Comparison of ENCODE assay signal across 11 cellular contexts in genomic region chr20:57560554-57561355, GRCh38. TPM values are rescaled to one million over a fixed set of nuclear protein-coding genes. Genes with fewer than 3 reads are reported as not detected.
A peak's percentile ranks its signal among the peaks of the same experiment; 100 is the strongest.
DNase-seq lines count a peak whose midpoint lies in the region; ATAC-seq and TF ChIP-seq lines count a peak whose summit lies in the region.
"Had no signal": no experiment of that assay in that cellular context is flagged by ENCODE, and none has a peak within 500 bp of the region (broad histone marks: within the 10 kb centered on the region; RNA-seq: fewer than 3 reads in every experiment).

Gene PCK1, plus strand, starts transcription at chr20:57561110. Its CDS starts 302 bp downstream, at chr20:57561412.

- H3K36me3 ChIP-seq in stomach (no peaks in the 10 kb centered on the region), gastroesophageal sphincter (no peaks in the 10 kb centered on the region)
- H3K36me3 ChIP-seq in effector memory CD4-positive, alpha-beta T cell (ENCODE audit: control insufficient read depth, insufficient read depth, low read length), result no peaks in the 10 kb centered on the region

- H3K4me3 ChIP-seq in stomach, result no peak within 1 kb of the TSS
- no peak within 1 kb of the TSS for H3K4me3 ChIP-seq in gastroesophageal sphincter
- H3K4me3 ChIP-seq in effector memory CD4-positive, alpha-beta T cell (ENCODE audit: insufficient read depth, low read depth, low read length, poor library complexity, severe bottlenecking), result no peak within 1 kb of the TSS

- ATAC-seq in left cardiac atrium, result peak; percentile 85 to 95
- no peak for ATAC-seq in gastroesophageal sphincter
- ATAC-seq: SK-N-SH treated with all-trans-retinoic acid at 6 μM for 48 hours had no signal

- no peak within 1 kb of the TSS for H3K27ac ChIP-seq in RWPE1
- no peak within 1 kb of the TSS for H3K27ac ChIP-seq in stomach
- no peak within 1 kb of the TSS for H3K27ac ChIP-seq in gastroesophageal sphincter
- H3K27ac ChIP-seq in effector memory CD4-positive, alpha-beta T cell (ENCODE audit: insufficient read depth, low read length, poor library complexity, severe bottlenecking), result no peak within 1 kb of the TSS

- H3K9me3 ChIP-seq in stomach (no peaks in the 10 kb centered on the region), gastroesophageal sphincter (no peaks in the 10 kb centered on the region)
- H3K9me3 ChIP-seq in effector memory CD4-positive, alpha-beta T cell (ENCODE audit: control insufficient read depth, low read length), result no peaks in the 10 kb centered on the region

- CTCF ChIA-PET in RWPE1 (lab: Yijun Ruan, JAX), result interaction anchor here (0.6 to 0.9 kb wide), 2 partner anchors 17 to 21 kb away, joined by 4 to 6 read pairs; no protein-coding TSS in a partner anchor

- no peak for TF ChIP-seq POLR2A in stomach (IDR thresholded peaks at IDR 0.05)
- TF ChIP-seq POLR2A in gastroesophageal sphincter (IDR thresholded peaks at IDR 0.05), result no peak

- POLR2A ChIA-PET in RWPE1 (lab: Yijun Ruan, JAX; ENCODE audit: low non-redundant PET), result no interaction called here

- intact Hi-C loops in left cardiac atrium (cut with DNase I), result no loop called here
- intact Hi-C loops in stomach (cut with DNase I; ENCODE audit: low total_unique reads), result no loop called here

- TF ChIP-seq EP300 in stomach (IDR thresholded peaks at IDR 0.05) (no peak), gastroesophageal sphincter (IDR thresholded peaks at IDR 0.05) (no peak)

- peak; percentile 59 for DNase-seq in HPDE6-E6E7 (ENCODE audit: extremely low spot score)
- peak; percentile 69 for DNase-seq in RWPE1 (ENCODE audit: low spot score)
- DNase-seq in left cardiac atrium, result peak; percentile 68
- peak; percentile 80 for DNase-seq in stomach
- DNase-seq in NCI-H187 (lab: John Stamatoyannopoulos, UW), result no peak
- no peak for DNase-seq in middle frontal gyrus (ENCODE audit: extremely low spot score, low spot score)
- no peak for DNase-seq in effector memory CD4-positive, alpha-beta T cell
- DNase-seq: amygdala, HCEC 1CT had no signal

- TF ChIP-seq CTCF in RWPE1 (conservative IDR thresholded peaks at IDR 0.05; ENCODE audit: low read depth) (no peak), stomach (IDR thresholded peaks at IDR 0.05) (no peak), gastroesophageal sphincter (IDR thresholded peaks at IDR 0.05) (no peak)

- WGBS in stomach, 5 donors, result 35 to 48% (median 42%) methylated on average over 12 to 14 of the region's 14 CpGs
- WGBS in gastroesophageal sphincter (ENCODE audit: low coverage in 1 of 2), 2 donors, result 64 to 74% methylated on average over 8 to 9 of the region's 14 CpGs

- H3K4me1 ChIP-seq in stomach, result peaks cover 0 to 11% (median 5%) of the 10 kb centered on the region in 4 donors
- H3K4me1 ChIP-seq in gastroesophageal sphincter, result peaks cover 0 to 7% (median 0%) of the 10 kb centered on the region in 3 donors
- H3K4me1 ChIP-seq in effector memory CD4-positive, alpha-beta T cell (ENCODE audit: control insufficient read depth, insufficient read depth, low read length, poor library complexity, severe bottlenecking), result no peaks in the 10 kb centered on the region

- peaks cover 0 to 26% (median 8%) of the 10 kb centered on the region in 3 donors for H3K27me3 ChIP-seq in stomach
- H3K27me3 ChIP-seq in gastroesophageal sphincter, result peaks cover 29% of the 10 kb centered on the region
- peaks cover 4% of the 10 kb centered on the region for H3K27me3 ChIP-seq in effector memory CD4-positive, alpha-beta T cell (replicated peaks; ENCODE audit: control insufficient read depth, insufficient read depth, low read length, poor library complexity, severe bottlenecking)

RNA-seq across cellular contexts. Expression of gene PCK1, which starts in this region (rescaled TPM):
- total RNA-seq in left cardiac atrium (10 to 100 TPM; 21.6 to 72.2 TPM), stomach (100 to 1,000 TPM in 1 of 5 donors, 10 to 100 TPM in 2, under 1 TPM in 2; 0.43 to 311 (median 10.5) TPM), gastroesophageal sphincter (1 to 10 TPM in 1 of 4 donors, under 1 TPM in 3; 0.15 to 3.2 (median 0.23) TPM)
- polyA plus RNA-seq in stomach, result under 1 TPM; 0.12 to 0.76 (median 0.43) TPM

Comparison
In these comparisons a context has a peak if more than half of its experiments do, and no peak if none do; other contexts are left out.
1. DNase-seq: peak in HPDE6-E6E7 (single experiment), RWPE1 (single experiment), left cardiac atrium (single experiment) and stomach (single experiment); none in NCI-H187 (0 of 2), middle frontal gyrus (single experiment) and effector memory CD4-positive, alpha-beta T cell (0 of 3).